Comparison of ENCODE assay signal across 18 cellular contexts in genomic region chr10:106278385-106278784, GRCh38.
A peak's percentile ranks its signal among the peaks of the same experiment; 100 is the strongest.
DNase-seq lines count a peak whose midpoint lies in the region; ATAC-seq and TF ChIP-seq lines count a peak whose summit lies in the region.
"Had no signal": no experiment of that assay in that cellular context is flagged by ENCODE, and none has a peak within 500 bp of the region (broad histone marks: within the 10 kb centered on the region; RNA-seq: fewer than 3 reads in every experiment).

No MANE protein-coding gene starts in this region.

- no peak for ATAC-seq in HG03520 (IDR thresholded peaks at IDR 0.05; ENCODE audit: unreplicated experiment)
- ATAC-seq: activated CD4-positive, alpha-beta T cell treated with anti-CD3 and anti-CD28 coated beads for 36 hours; activated T-cell treated with anti-CD3 and anti-CD28 coated beads, Interleukin-2, amount 50 U/mL, for 72 hours had no signal

- intact Hi-C loops in MCF 10A (cut with micrococcal nuclease), result no loop called here
- intact Hi-C loops in breast epithelium (cut with DNase I; ENCODE audit: low total_unique reads), result no loop called here
- intact Hi-C loops in dorsolateral prefrontal cortex (cut with DNase I), result no loop called here

- no peak overlapping the region for H2AFZ ChIP-seq in osteoblast (ENCODE audit: low read length)

- no peaks in the 10 kb centered on the region for H3K9me3 Mint-ChIP-seq in MCF 10A (ENCODE audit: unreplicated experiment)
- peaks cover 5% of the 10 kb centered on the region for H3K9me3 Mint-ChIP-seq in type B pancreatic cell

- H3K9me3 ChIP-seq in breast epithelium (no peaks in the 10 kb centered on the region), osteoblast (ENCODE audit: low read depth, low read length) (no peaks in the 10 kb centered on the region)

- H3K36me3 ChIP-seq in breast epithelium, result no peaks in the 10 kb centered on the region
- H3K36me3 ChIP-seq in osteoblast (ENCODE audit: insufficient read depth, low read length), result no peaks in the 10 kb centered on the region

- H3K4me1 Mint-ChIP-seq in MCF 10A (ENCODE audit: insufficient read depth, unreplicated experiment), result peaks cover 8% of the 10 kb centered on the region
- peaks cover 6% of the 10 kb centered on the region for H3K4me1 Mint-ChIP-seq in type B pancreatic cell (ENCODE audit: unreplicated experiment)
- H3K4me1 Mint-ChIP-seq: activated CD4-positive, alpha-beta T cell treated with anti-CD3 and anti-CD28 coated beads for 36 hours had no signal

- H3K4me1 ChIP-seq in breast epithelium, result no peaks in the 10 kb centered on the region
- H3K4me1 ChIP-seq in osteoblast (ENCODE audit: insufficient read depth, low read length), result no peaks in the 10 kb centered on the region

- H4K20me1 ChIP-seq in osteoblast (ENCODE audit: insufficient read depth, low read length), result no peaks in the 10 kb centered on the region

- peak; percentile 21 for DNase-seq in MCF 10A (ENCODE audit: unreplicated experiment)
- DNase-seq in breast epithelium (ENCODE audit: low spot score in 2 of 2), result no peak
- DNase-seq in NCI-H69 (lab: John Stamatoyannopoulos, UW), result peak; percentile 21
- peak; percentile 4 for DNase-seq in fibroblast of the conjunctiva (ENCODE audit: low read depth)
- no peak for DNase-seq in type B pancreatic cell (ENCODE audit: extremely low spot score, unreplicated experiment)
- no peak for DNase-seq in dorsolateral prefrontal cortex
- no peak for DNase-seq in osteoblast (ENCODE audit: insufficient read length, low spot score, missing footprints)
- DNase-seq: activated CD4-positive, alpha-beta T cell treated with anti-CD3 and anti-CD28 coated beads for 36 hours; activated naive CD4-positive, alpha-beta T cell treated with anti-CD3 and anti-CD28 coated beads, Interleukin-2, amount 50 U/mL, for 16 hours; activated T-cell treated with anti-CD3 and anti-CD28 coated beads, Interleukin-2, amount 50 U/mL, for 72 hours; CD4-positive, alpha-beta T cell; head of caudate nucleus; NCI-H510A; occipital lobe; Right ventricle myocardium superior; stimulated activated CD4-positive, alpha-beta T cell treated with anti-CD3 and anti-CD28 coated beads, Interleukin-12 subunit alpha, Interleukin-12 subunit beta, amount 100 ng/mL, for 4 hours had no signal

- H3K27ac Mint-ChIP-seq in MCF 10A (ENCODE audit: low read depth, unreplicated experiment) (no peak overlapping the region), type B pancreatic cell (no peak overlapping the region)
- H3K27ac Mint-ChIP-seq: activated CD4-positive, alpha-beta T cell treated with anti-CD3 and anti-CD28 coated beads for 36 hours; activated T-cell treated with anti-CD3 and anti-CD28 coated beads, Interleukin-2, amount 50 U/mL, for 72 hours; CD4-positive, alpha-beta T cell had no signal

- TF ChIP-seq POLR2A in breast epithelium (IDR thresholded peaks at IDR 0.05), result no peak

- CTCF ChIA-PET in MCF 10A (lab: Yijun Ruan, JAX), result interaction anchor here (0.5 to 1.9 kb wide), 6 partner anchors 12 to 1700 kb away, joined by 3 to 5 read pairs (median 3); no protein-coding TSS in a partner anchor

- H3K4me3 ChIP-seq in breast epithelium (no peak overlapping the region), dorsolateral prefrontal cortex (no peak overlapping the region), osteoblast (ENCODE audit: insufficient read depth, low read length) (no peak overlapping the region)

- H3K79me2 ChIP-seq in osteoblast (ENCODE audit: insufficient read depth, low read length), result no peaks in the 10 kb centered on the region

- POLR2A ChIA-PET in MCF 10A (lab: Yijun Ruan, JAX), result interaction anchor here (1.4 kb wide), 1 partner anchor 13 kb away, joined by 3 read pairs; no protein-coding TSS in a partner anchor

- TF ChIP-seq CTCF in MCF 10A (IDR thresholded peaks at IDR 0.05; ENCODE audit: unreplicated experiment) (no peak), breast epithelium (IDR thresholded peaks at IDR 0.05) (no peak), type B pancreatic cell (conservative IDR thresholded peaks at IDR 0.05) (peak; percentile 27), dorsolateral prefrontal cortex (IDR thresholded peaks at IDR 0.05 in 54 of 56, conservative IDR thresholded peaks at IDR 0.05 in 2 of 56; ENCODE audit: low read depth in 1 of 56, partially characterized antibody in 56 of 56) (no peak), osteoblast (IDR thresholded peaks at IDR 0.05; ENCODE audit: extremely low read depth, low read depth, low read length) (no peak)

- H3K4me3 Mint-ChIP-seq in MCF 10A (ENCODE audit: unreplicated experiment), result no peak overlapping the region
- no peak overlapping the region for H3K4me3 Mint-ChIP-seq in type B pancreatic cell
- H3K4me3 Mint-ChIP-seq: activated CD4-positive, alpha-beta T cell treated with anti-CD3 and anti-CD28 coated beads for 36 hours; activated T-cell treated with anti-CD3 and anti-CD28 coated beads, Interleukin-2, amount 50 U/mL, for 72 hours; CD4-positive, alpha-beta T cell had no signal

- no peaks in the 10 kb centered on the region for H3K27me3 Mint-ChIP-seq in MCF 10A (ENCODE audit: insufficient read depth, unreplicated experiment)
- no peaks in the 10 kb centered on the region for H3K27me3 Mint-ChIP-seq in type B pancreatic cell
- H3K27me3 Mint-ChIP-seq: activated CD4-positive, alpha-beta T cell treated with anti-CD3 and anti-CD28 coated beads for 36 hours; CD4-positive, alpha-beta T cell had no signal

- H3K27ac ChIP-seq in breast epithelium (no peak overlapping the region), dorsolateral prefrontal cortex (no peak overlapping the region), osteoblast (ENCODE audit: low read depth, low read length) (no peak overlapping the region)
- H3K27ac ChIP-seq: KMS-11 had no signal

- no peaks in the 10 kb centered on the region for H3K36me3 Mint-ChIP-seq in MCF 10A (ENCODE audit: insufficient read depth, unreplicated experiment)
- H3K36me3 Mint-ChIP-seq in type B pancreatic cell, result no peaks in the 10 kb centered on the region

- no TSS peak for BruUV-seq in MCF 10A (replicated peaks; lab: Mats Ljungman, UMichigan)

- H3K4me2 ChIP-seq in osteoblast (ENCODE audit: insufficient read depth, low read length), result no peak overlapping the region
- H3K4me2 ChIP-seq: KMS-11 had no signal

- H3K27me3 ChIP-seq in breast epithelium (no peaks in the 10 kb centered on the region), dorsolateral prefrontal cortex (peaks cover 0 to 9% (median 0%) of the 10 kb centered on the region in 45 donors), osteoblast (ENCODE audit: insufficient read depth, low read length) (no peaks in the 10 kb centered on the region)

Comparison
In these comparisons a context has a peak if more than half of its experiments do, and no peak if none do; other contexts are left out.
1. DNase-seq: peak in MCF 10A (single experiment), NCI-H69 (single experiment) and fibroblast of the conjunctiva (single experiment); none in breast epithelium (0 of 2), type B pancreatic cell (single experiment), dorsolateral prefrontal cortex (0 of 10) and osteoblast (single experiment).